ENCODE assay signal across 1 cellular context in genomic region chr5:134551891-134552290, GRCh38.
TF ChIP-seq lines count a peak whose summit lies in the region.

No MANE protein-coding gene starts in this region.

TF ChIP-seq in HepG2, 621 proteins besides CTCF, POLR2A, EP300 and RAD21 (continued from another document):
- TF ChIP-seq BCLAF1 (IDR thresholded peaks at IDR 0.05) = no peak
- TF ChIP-seq ZNF607 (CRISPR knock-in tag; IDR thresholded peaks at IDR 0.05; ENCODE audit: borderline replicate concordance) = no peak
- TF ChIP-seq ZNF784 (CRISPR knock-in tag; IDR thresholded peaks at IDR 0.05; ENCODE audit: borderline replicate concordance) = no peak
- no peak for TF ChIP-seq ZNF761 (CRISPR knock-in tag; conservative IDR thresholded peaks at IDR 0.05)
- TF ChIP-seq ZNF691 (CRISPR knock-in tag; IDR thresholded peaks at IDR 0.05; ENCODE audit: borderline replicate concordance, low read depth) = no peak
- TF ChIP-seq SRF (IDR thresholded peaks at IDR 0.05; ENCODE audit: low read depth, low read length) = no peak
- no peak for TF ChIP-seq BRF2 (CRISPR knock-in tag; IDR thresholded peaks at IDR 0.05)
- TF ChIP-seq TRIM24 (CRISPR knock-in tag; IDR thresholded peaks at IDR 0.05) = no peak
- TF ChIP-seq KMT2A (CRISPR knock-in tag; IDR thresholded peaks at IDR 0.05) = no peak
- TF ChIP-seq USF2 (IDR thresholded peaks at IDR 0.05; ENCODE audit: low read depth, low read length) = no peak
- TF ChIP-seq USF2 (CRISPR knock-in tag; IDR thresholded peaks at IDR 0.05; ENCODE audit: borderline replicate concordance) = no peak
- no peak for TF ChIP-seq ZNF33A (CRISPR knock-in tag; IDR thresholded peaks at IDR 0.05; ENCODE audit: borderline replicate concordance)
- TF ChIP-seq KMT2B (CRISPR knock-in tag; IDR thresholded peaks at IDR 0.05) = no peak
- TF ChIP-seq ATRX (CRISPR knock-in tag; IDR thresholded peaks at IDR 0.05; ENCODE audit: borderline replicate concordance) = no peak
- no peak for TF ChIP-seq TP53 (CRISPR knock-in tag; conservative IDR thresholded peaks at IDR 0.05)
- TF ChIP-seq STAT6 (CRISPR knock-in tag; IDR thresholded peaks at IDR 0.05; ENCODE audit: borderline replicate concordance) = no peak
TF ChIP-seq in HepG2: peak in this region for 0.
